15 cellular contexts compared by ENCODE assay signal in the genomic region with DNA sequence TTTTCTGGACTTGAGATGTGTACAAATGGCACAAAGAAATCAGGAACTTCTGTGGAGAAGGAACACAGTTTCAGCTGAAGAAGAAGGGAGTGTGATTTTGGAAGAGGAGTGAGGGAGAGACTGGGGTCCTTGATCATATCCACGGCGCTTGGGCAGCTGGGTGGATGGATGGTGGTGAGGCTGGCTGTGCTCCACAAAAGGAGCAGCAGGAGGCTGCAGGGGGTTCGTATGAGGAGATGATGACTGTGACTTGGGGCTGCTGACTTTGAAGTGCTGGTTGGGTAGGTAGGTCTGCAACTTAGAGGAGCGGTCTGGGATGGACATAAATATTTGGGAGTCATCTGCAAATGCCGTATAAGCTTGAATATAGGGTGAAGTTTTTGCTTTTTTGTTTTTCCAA. TPM values are rescaled to one million over a fixed set of nuclear protein-coding genes. Genes with fewer than 3 reads are reported as not detected.
DNase-seq lines count a peak whose midpoint lies in the region; ATAC-seq and TF ChIP-seq lines count a peak whose summit lies in the region.
"Had no signal": no experiment of that assay in that cellular context is flagged by ENCODE, and none has a peak within 500 bp of the region (broad histone marks: within the 10 kb centered on the region; RNA-seq: fewer than 3 reads in every experiment).

No MANE protein-coding gene starts in this region.

- no peak overlapping the region for H3K4ac ChIP-seq in neuronal stem cell (ENCODE audit: low read length)

- H3K4me1 ChIP-seq in ES-I3 (ENCODE audit: insufficient read depth, low read length) = peaks cover 7% of the 10 kb centered on the region
- H3K4me1 ChIP-seq in fibroblast of lung (ENCODE audit: control insufficient read depth, extremely low read depth, insufficient read depth, low read length) = no peaks in the 10 kb centered on the region
- peaks cover 8 to 19% of the 10 kb centered on the region in 2 donors for H3K4me1 ChIP-seq in neuronal stem cell (ENCODE audit: control insufficient read depth in 2 of 2, insufficient read depth in 1 of 2, low read depth in 1 of 2, low read length in 2 of 2)

- H3K79me2 ChIP-seq in fibroblast of lung (ENCODE audit: control insufficient read depth, insufficient read depth, low read length) = no peaks in the 10 kb centered on the region

- H3K9ac ChIP-seq in ES-I3 (ENCODE audit: low read depth, low read length) (peak overlapping the region; percentile 91), fibroblast of lung (ENCODE audit: insufficient read depth, low read length) (no peak overlapping the region), neuronal stem cell (ENCODE audit: low read depth, low read length, poor library complexity) (no peak overlapping the region)

- H3K14ac ChIP-seq in neuronal stem cell (ENCODE audit: low read length) = no peak overlapping the region

- ATAC-seq in GM21515 (IDR thresholded peaks at IDR 0.05; ENCODE audit: unreplicated experiment) = no peak

- WGBS in neuronal stem cell (ENCODE audit: extremely low coverage in 2 of 2, insufficient read length in 2 of 2, insufficient replicate concordance in 1 of 2), 2 donors = no CpG with 5 or more reads among the region's 5 CpGs

- no peaks in the 10 kb centered on the region for H4K20me1 ChIP-seq in fibroblast of lung (ENCODE audit: control insufficient read depth, extremely low read depth, insufficient read depth, low read length)

- H3K27me3 ChIP-seq in fibroblast of lung (ENCODE audit: control insufficient read depth, insufficient read depth, low read length) = peaks cover 25% of the 10 kb centered on the region
- peaks cover 0 to 27% (median 3%) of the 10 kb centered on the region in 3 experiments for H3K27me3 ChIP-seq in neuronal stem cell (ENCODE audit: control insufficient read depth in 3 of 3, insufficient read depth in 3 of 3, low read depth in 1 of 3, low read length in 3 of 3)
- H3K27me3 ChIP-seq: suprapubic skin had no signal

- peak; percentile 18 for DNase-seq in NCI-H2227 (lab: John Stamatoyannopoulos, UW; ENCODE audit: unreplicated experiment)
- no peak for DNase-seq in fibroblast of lung (ENCODE audit: low read depth in 2 of 2)
- DNase-seq in neuronal stem cell (ENCODE audit: low spot score) = no peak
- no peak for DNase-seq in middle frontal gyrus (ENCODE audit: extremely low spot score, low spot score)
- no peak for DNase-seq in COLO829 (ENCODE audit: low spot score)
- DNase-seq in HT-29 (ENCODE audit: low spot score) = no peak
- DNase-seq: activated CD4-positive, CD25-positive, alpha-beta regulatory T cell; activated effector memory CD4-positive, alpha-beta T cell treated with anti-CD3 and anti-CD28 coated beads, Interleukin-2, amount 50 U/mL, for 16 hours; central memory CD4-positive, alpha-beta T cell; erythroblast; Karpas-422; NCI-H2029 treated with DMSO at 0.1 percent for 48 hours had no signal

- no peak overlapping the region for H2AFZ ChIP-seq in fibroblast of lung (ENCODE audit: low read length)
- peak overlapping the region; percentile 91 for H2AFZ ChIP-seq in neuronal stem cell (ENCODE audit: low read length)

- H3K4me2 ChIP-seq in fibroblast of lung (ENCODE audit: extremely low read depth, insufficient read depth, low read length) (peak overlapping the region; percentile 19), neuronal stem cell (ENCODE audit: insufficient read depth, low read length, poor library complexity, severe bottlenecking) (no peak overlapping the region)

- H3K27ac ChIP-seq in fibroblast of lung (ENCODE audit: insufficient read depth, low read length) = no peak overlapping the region
- H3K27ac ChIP-seq in neuronal stem cell (replicated peaks; ENCODE audit: low read length) = no peak overlapping the region
- H3K27ac ChIP-seq: suprapubic skin had no signal

- peak overlapping the region; percentile 29 for H3K18ac ChIP-seq in neuronal stem cell (ENCODE audit: low read length)

- H4K8ac ChIP-seq in neuronal stem cell (ENCODE audit: low read depth, low read length) = no peak overlapping the region

- H3K36me3 ChIP-seq in ES-I3 (ENCODE audit: insufficient read depth, low read length) (no peaks in the 10 kb centered on the region), fibroblast of lung (ENCODE audit: control insufficient read depth, insufficient read depth, low read length) (no peaks in the 10 kb centered on the region), neuronal stem cell (replicated peaks in 1 of 2; ENCODE audit: control insufficient read depth in 2 of 2, insufficient read depth in 2 of 2, low read length in 2 of 2) (peaks cover 0 to 23% of the 10 kb centered on the region in 2 donors)
- H3K36me3 ChIP-seq: suprapubic skin had no signal

- H4K91ac ChIP-seq in neuronal stem cell (ENCODE audit: low read depth, low read length, poor library complexity) = no peak overlapping the region

- no peak overlapping the region for H2BK5ac ChIP-seq in neuronal stem cell (ENCODE audit: low read length)

- no peak overlapping the region for H2BK12ac ChIP-seq in neuronal stem cell (ENCODE audit: low read length)

- no peak for TF ChIP-seq CTCF in fibroblast of lung (conservative IDR thresholded peaks at IDR 0.05 in 1 of 2, IDR thresholded peaks at IDR 0.05 in 1 of 2; ENCODE audit: low read depth in 1 of 2, low read length in 2 of 2)

- H2AK5ac ChIP-seq in neuronal stem cell (ENCODE audit: low read depth, low read length) = no peak overlapping the region

- peak overlapping the region in 1 of 4 experiments; percentile 55 for H3K4me3 ChIP-seq in fibroblast of lung (replicated peaks in 1 of 4; ENCODE audit: control extremely low read depth in 1 of 4, insufficient read depth in 1 of 4, low read depth in 3 of 4, low read length in 4 of 4)
- H3K4me3 ChIP-seq in neuronal stem cell (ENCODE audit: low read length in 2 of 2) = no peak overlapping the region

- H2BK120ac ChIP-seq in neuronal stem cell (ENCODE audit: low read depth, low read length) = no peak overlapping the region

- H3K23ac ChIP-seq in neuronal stem cell (ENCODE audit: low read depth, low read length, poor library complexity) = no peak overlapping the region

- H2BK15ac ChIP-seq in neuronal stem cell (ENCODE audit: low read length) = no peak overlapping the region

- H3K9me3 ChIP-seq in ES-I3 (ENCODE audit: control insufficient read depth, insufficient read depth, low read length) (no peaks in the 10 kb centered on the region), fibroblast of lung (ENCODE audit: control insufficient read depth, insufficient read depth, low read depth, low read length) (no peaks in the 10 kb centered on the region), neuronal stem cell (replicated peaks in 1 of 2; ENCODE audit: control insufficient read depth in 2 of 2, insufficient read depth in 1 of 2, low read depth in 1 of 2, low read length in 2 of 2) (no peaks in the 10 kb centered on the region)
- H3K9me3 ChIP-seq: suprapubic skin had no signal

- no peaks in the 10 kb centered on the region for H3K79me1 ChIP-seq in neuronal stem cell (ENCODE audit: low read depth, low read length)

RNA-seq across cellular contexts. Expression of a gene that starts 1.3 kb away (rescaled TPM):
- 11.0 and 23.9 TPM in 2 replicates for total RNA-seq in fibroblast of lung
- polyA plus RNA-seq in fibroblast of lung = 0.92 and 5.0 TPM in 2 replicates
- 1.9 and 8.5 TPM in 2 replicates for polyA plus RNA-seq in fibroblast of lung (2012)
- 17.9 and 76.9 TPM in 2 replicates for polyA minus RNA-seq in fibroblast of lung (ENCODE audit: low replicate concordance)
- 4.5 TPM for polyA plus RNA-seq in neuronal stem cell (2013, experiment 1 of 2)
- polyA plus RNA-seq in neuronal stem cell (2013, experiment 2 of 2) = 4.4 TPM
- 0.05 and 0.18 TPM in 2 replicates for total RNA-seq in HT-29 (2014; rRNA removed; shearing (Covaris generic))

RNA-seq across cellular contexts. Expression of a gene that starts 26.2 kb away (rescaled TPM):
- total RNA-seq in fibroblast of lung = 44.9 and 53.2 TPM in 2 replicates
- polyA plus RNA-seq in fibroblast of lung = 44.4 and 73.0 TPM in 2 replicates
- 71.5 and 111 TPM in 2 replicates for polyA plus RNA-seq in fibroblast of lung (2012)
- 20.9 and 54.4 TPM in 2 replicates for polyA minus RNA-seq in fibroblast of lung (ENCODE audit: low replicate concordance)
- 32.4 TPM for polyA plus RNA-seq in neuronal stem cell (2013, experiment 1 of 2)
- 31.0 TPM for polyA plus RNA-seq in neuronal stem cell (2013, experiment 2 of 2)
- total RNA-seq in HT-29 (2014; rRNA removed; shearing (Covaris generic)) = 94.8 and 99.8 TPM in 2 replicates

RNA-seq across cellular contexts. Expression of a gene that starts 37.7 kb away (rescaled TPM):
- 93.7 and 127 TPM in 2 replicates for total RNA-seq in fibroblast of lung
- 136 and 195 TPM in 2 replicates for polyA plus RNA-seq in fibroblast of lung
- polyA plus RNA-seq in fibroblast of lung (2012) = 76.3 and 89.6 TPM in 2 replicates
- polyA minus RNA-seq in fibroblast of lung (ENCODE audit: low replicate concordance) = 189 and 228 TPM in 2 replicates
- polyA plus RNA-seq in neuronal stem cell (2013, experiment 1 of 2) = 47.2 TPM
- 47.6 TPM for polyA plus RNA-seq in neuronal stem cell (2013, experiment 2 of 2)
- total RNA-seq in HT-29 (2014; rRNA removed; shearing (Covaris generic)) = 40.7 and 52.3 TPM in 2 replicates

RNA-seq across cellular contexts. Expression of a gene that starts 44.9 kb away (rescaled TPM):
- total RNA-seq in fibroblast of lung = 61.9 and 77.8 TPM in 2 replicates
- polyA plus RNA-seq in fibroblast of lung = 142 and 176 TPM in 2 replicates
- polyA plus RNA-seq in fibroblast of lung (2012) = 314 and 382 TPM in 2 replicates
- 228 and 438 TPM in 2 replicates for polyA minus RNA-seq in fibroblast of lung (ENCODE audit: low replicate concordance)
- 283 TPM for polyA plus RNA-seq in neuronal stem cell (2013, experiment 1 of 2)
- 282 TPM for polyA plus RNA-seq in neuronal stem cell (2013, experiment 2 of 2)
- 189 and 243 TPM in 2 replicates for total RNA-seq in HT-29 (2014; rRNA removed; shearing (Covaris generic))

RNA-seq across cellular contexts. Expression of a gene that starts 53.4 kb away (rescaled TPM):
- 136 and 176 TPM in 2 replicates for total RNA-seq in fibroblast of lung
- polyA plus RNA-seq in fibroblast of lung = 420 and 461 TPM in 2 replicates
- polyA plus RNA-seq in fibroblast of lung (2012) = 336 and 355 TPM in 2 replicates
- polyA minus RNA-seq in fibroblast of lung (ENCODE audit: low replicate concordance) = 406 and 477 TPM in 2 replicates
- 96.9 TPM for polyA plus RNA-seq in neuronal stem cell (2013, experiment 1 of 2)
- 95.8 TPM for polyA plus RNA-seq in neuronal stem cell (2013, experiment 2 of 2)
- total RNA-seq in HT-29 (2014; rRNA removed; shearing (Covaris generic)) = 150 and 151 TPM in 2 replicates

Comparison
In these comparisons a context has a peak if more than half of its experiments do, and no peak if none do; other contexts are left out.
1. RNA of a gene that starts 1.3 kb away (total RNA-seq): 11.0 to 23.9 TPM in fibroblast of lung; 0.05 to 0.18 TPM in HT-29; every median in the first group is over 10 times any median in the second.